Comparison of ENCODE assay signal across 23 cellular contexts in genomic region chr22:38038890-38039812, GRCh38. TPM values are rescaled to one million over a fixed set of nuclear protein-coding genes. Genes with fewer than 3 reads are reported as not detected.
A peak's percentile ranks its signal among the peaks of the same experiment; 100 is the strongest.
DNase-seq lines count a peak whose midpoint lies in the region; ATAC-seq and TF ChIP-seq lines count a peak whose summit lies in the region.
"Had no signal": no experiment of that assay in that cellular context is flagged by ENCODE, and none has a peak within 500 bp of the region (broad histone marks: within the 10 kb centered on the region; RNA-seq: fewer than 3 reads in every experiment).

No MANE protein-coding gene starts in this region.

- H3K27ac ChIP-seq in mammary epithelial cell (ENCODE audit: insufficient read depth, low read depth, low read length) (no peak overlapping the region), heart right ventricle (peak overlapping the region; percentile 46 to 80 (median 66)), parathyroid adenoma (peak overlapping the region; percentile 42), testis (peak overlapping the region; percentile 92 to 94), colonic mucosa (no peak overlapping the region)
- H3K27ac ChIP-seq: WERI-Rb-1 had no signal

- no peak for DNase-seq in mammary epithelial cell
- peak in 1 of 2 donors; percentile 41 for DNase-seq in heart right ventricle
- peak; percentile 56 for DNase-seq in testis
- no peak for DNase-seq in colonic mucosa
- DNase-seq in A172 (ENCODE audit: low spot score): no peak
- DNase-seq: activated CD4-positive, alpha-beta T cell treated with anti-CD3 and anti-CD28 coated beads, Interleukin-2, amount 50 U/mL, for 4 hours; activated gamma-delta T cell treated with Interleukin-2 at 50 U/mL for 16 hours; DMS153; NCI-H1105; NCI-H2107; NCI-H526 treated with DMSO at 0.1 percent for 48 hours; retina; stimulated activated naive CD8-positive, alpha-beta T cell treated with anti-CD3 and anti-CD28 coated beads, Interleukin-15, Interleukin-2, amounts not matched to agents 100 U/mL and 50 U/mL, for 24 hours; WERI-Rb-1 had no signal

- H3K27me3 ChIP-seq in mammary epithelial cell (ENCODE audit: insufficient read depth, low read length) (no peaks in the 10 kb centered on the region), heart right ventricle (no peaks in the 10 kb centered on the region), parathyroid adenoma (ENCODE audit: control insufficient read depth, insufficient read depth, low read length) (no peaks in the 10 kb centered on the region), testis (no peaks in the 10 kb centered on the region), colonic mucosa (no peaks in the 10 kb centered on the region)

- H3K79me2 ChIP-seq in mammary epithelial cell (ENCODE audit: insufficient read depth, low read length) (no peaks in the 10 kb centered on the region), parathyroid adenoma (no peaks in the 10 kb centered on the region)

- TF ChIP-seq POLR2A in testis (IDR thresholded peaks at IDR 0.05): no peak

- no peak overlapping the region for H3K4me3 ChIP-seq in mammary epithelial cell (replicated peaks in 1 of 3; ENCODE audit: insufficient read depth in 1 of 3, low read depth in 2 of 3, low read length in 3 of 3)
- peak overlapping the region in 2 of 10 donors; percentile 5 to 20 for H3K4me3 ChIP-seq in heart right ventricle
- H3K4me3 ChIP-seq in parathyroid adenoma (ENCODE audit: low read depth, low read length): no peak overlapping the region
- H3K4me3 ChIP-seq in testis: peak overlapping the region; percentile 40 to 62
- no peak overlapping the region for H3K4me3 ChIP-seq in colonic mucosa
- H3K4me3 ChIP-seq: GM12878 had no signal

- no peaks in the 10 kb centered on the region for H4K20me1 ChIP-seq in mammary epithelial cell (ENCODE audit: insufficient read depth, low read length)

- ATAC-seq in heart right ventricle: peak in 5 of 8 donors; percentile 7 to 62 (median 31)
- no peak for ATAC-seq in HG02623 (IDR thresholded peaks at IDR 0.05; ENCODE audit: unreplicated experiment)
- no peak for ATAC-seq in HG02571 (IDR thresholded peaks at IDR 0.05; ENCODE audit: unreplicated experiment)
- ATAC-seq: GM12878; stimulated activated naive CD8-positive, alpha-beta T cell treated with anti-CD3 and anti-CD28 coated beads, Interleukin-15, Interleukin-2, amounts not matched to agents 100 U/mL and 50 U/mL, for 24 hours had no signal

- in situ Hi-C loops in mammary epithelial cell (cut with MboI; ENCODE audit: low sequenced_read_pairs in 2 of 2): no loop called here

- dilution Hi-C loops in mammary epithelial cell (cut with HindIII; ENCODE audit: low sequenced_read_pairs): no loop called here

- WGBS in mammary epithelial cell (ENCODE audit: low coverage, missing lambda C conversion rate): 31% methylated on average over 21 of the region's 46 CpGs
- WGBS in heart right ventricle, 2 donors: 74 to 75% methylated on average over 46 of the region's 46 CpGs
- WGBS in testis, 2 donors: 4 to 20% methylated on average over 21 to 36 of the region's 46 CpGs

- H3K9ac ChIP-seq in mammary epithelial cell (ENCODE audit: insufficient read depth, low read length): no peak overlapping the region
- H3K9ac ChIP-seq in parathyroid adenoma: no peak overlapping the region
- H3K9ac ChIP-seq in colonic mucosa (ENCODE audit: low read depth in 2 of 2, low read length in 2 of 2): no peak overlapping the region

- H3K9me3 ChIP-seq in mammary epithelial cell (replicated peaks; ENCODE audit: insufficient read depth, low read length) (no peaks in the 10 kb centered on the region), heart right ventricle (no peaks in the 10 kb centered on the region), parathyroid adenoma (ENCODE audit: control insufficient read depth, low read length) (no peaks in the 10 kb centered on the region), testis (no peaks in the 10 kb centered on the region), colonic mucosa (no peaks in the 10 kb centered on the region)

- H3K36me3 ChIP-seq in mammary epithelial cell (ENCODE audit: insufficient read depth, low read length): no peaks in the 10 kb centered on the region
- no peaks in the 10 kb centered on the region for H3K36me3 ChIP-seq in heart right ventricle
- no peaks in the 10 kb centered on the region for H3K36me3 ChIP-seq in parathyroid adenoma (ENCODE audit: control insufficient read depth, insufficient read depth, low read length)
- no peaks in the 10 kb centered on the region for H3K36me3 ChIP-seq in testis (ENCODE audit: low read depth, missing control alignments)
- H3K36me3 ChIP-seq in colonic mucosa: no peaks in the 10 kb centered on the region
- H3K36me3 ChIP-seq: WERI-Rb-1 had no signal

- CTCF ChIA-PET in mammary epithelial cell (lab: Charles Lee; ENCODE audit: low non-redundant PET): no interaction called here

- H3K4me2 ChIP-seq in mammary epithelial cell (ENCODE audit: insufficient read depth, low read depth, low read length) (peak overlapping the region; percentile 25), parathyroid adenoma (ENCODE audit: low read length) (no peak overlapping the region)

- H2AFZ ChIP-seq in mammary epithelial cell (ENCODE audit: low read depth, low read length): peak overlapping the region; percentile 95
- H2AFZ ChIP-seq in parathyroid adenoma: no peak overlapping the region

- no TSS peak for BruUV-seq in mammary epithelial cell (replicated peaks; lab: Mats Ljungman, UMichigan)

- intact Hi-C loops in mammary epithelial cell (cut with micrococcal nuclease): no loop called here
- intact Hi-C loops in heart right ventricle (cut with DNase I): no loop called here
- intact Hi-C loops in testis (cut with DNase I; ENCODE audit: low total_unique reads): no loop called here
- intact Hi-C loops in colonic mucosa (cut with DNase I): no loop called here

- no peak for TF ChIP-seq CTCF in mammary epithelial cell (conservative IDR thresholded peaks at IDR 0.05 in 1 of 2, IDR thresholded peaks at IDR 0.05 in 1 of 2; ENCODE audit: extremely low read depth in 1 of 2, insufficient read depth in 1 of 2, low read depth in 1 of 2, low read length in 2 of 2)
- TF ChIP-seq CTCF in heart right ventricle (IDR thresholded peaks at IDR 0.05): no peak
- no peak for TF ChIP-seq CTCF in parathyroid adenoma (IDR thresholded peaks at IDR 0.05)
- peak in 1 of 3 experiments; percentile 5 for TF ChIP-seq CTCF in testis (IDR thresholded peaks at IDR 0.05)
- no peak for TF ChIP-seq CTCF in colonic mucosa (IDR thresholded peaks at IDR 0.05)

- peaks cover 20% of the 10 kb centered on the region for H3K4me1 ChIP-seq in mammary epithelial cell (ENCODE audit: insufficient read depth, low read length)
- peaks cover 4 to 25% (median 14%) of the 10 kb centered on the region in 9 donors for H3K4me1 ChIP-seq in heart right ventricle
- no peaks in the 10 kb centered on the region for H3K4me1 ChIP-seq in parathyroid adenoma
- peaks cover 48% of the 10 kb centered on the region for H3K4me1 ChIP-seq in testis
- no peaks in the 10 kb centered on the region for H3K4me1 ChIP-seq in colonic mucosa

RNA-seq across cellular contexts. Expression of gene PICK1, which starts 18.1 kb away (rescaled TPM):
- total RNA-seq in mammary epithelial cell (10 to 100 TPM; 38.8 to 40.7 TPM), heart right ventricle (10 to 100 TPM; 17.4 to 30.7 (median 22.1) TPM), testis (10 to 100 TPM; 78.7 to 89.7 TPM), colonic mucosa (10 to 100 TPM; 27.6 to 47.2 TPM)
- polyA plus RNA-seq in mammary epithelial cell (35.4 TPM), heart right ventricle (10 to 100 TPM; 27.3 to 32.9 TPM), testis (ENCODE audit: insufficient read depth, low read depth, low replicate concordance) (61.5 TPM)
- polyA minus RNA-seq in mammary epithelial cell: 33.2 TPM
- 6.5 and 10.7 TPM in 2 replicates for total RNA-seq in A172 (2014; rRNA removed; shearing (Covaris generic))

RNA-seq across cellular contexts. Expression of gene SLC16A8, which starts 44.8 kb away (rescaled TPM):
- total RNA-seq in mammary epithelial cell (not detected), heart right ventricle (under 1 TPM in 1 of 10 donors, not detected in 9; 0.34 TPM), testis (1 to 10 TPM; 1.6 to 2.0 TPM), colonic mucosa (under 1 TPM in 1 of 2 donors, not detected in 1; 0.27 TPM)
- polyA plus RNA-seq in mammary epithelial cell (not detected), heart right ventricle (under 1 TPM; 0.19 to 0.22 TPM), testis (ENCODE audit: insufficient read depth, low read depth, low replicate concordance) (2.4 TPM)
- not detected for polyA minus RNA-seq in mammary epithelial cell
- total RNA-seq in A172 (2014; rRNA removed; shearing (Covaris generic)): not detected in 2 replicates
- total RNA-seq: fibroblast of villous mesenchyme; GM12878; H4; LHCN-M2; T-helper 1 cell treated with Interleukin-12 subunit alpha and Interleukin-12 subunit beta and Interleukin-4 antibody, amounts not matched to agents 30 ng/mL and 1 ng/mL, for 36 hours had no signal
- polyA plus RNA-seq: GM12878, neural cell had no signal

RNA-seq across cellular contexts. Expression of gene SOX10, which starts 54.8 kb away (rescaled TPM):
- total RNA-seq in mammary epithelial cell: 10 to 100 TPM in 1 of 2 donors, not detected in 1; 10.7 TPM
- not detected for polyA plus RNA-seq in mammary epithelial cell
- polyA minus RNA-seq in mammary epithelial cell: not detected
- total RNA-seq in heart right ventricle: 1 to 10 TPM in 5 of 10 donors, under 1 TPM in 5; 0.11 to 3.2 (median 0.78) TPM
- 1 to 10 TPM; 1.8 to 3.8 TPM for polyA plus RNA-seq in heart right ventricle
- 1 to 10 TPM; 5.0 to 5.4 TPM for total RNA-seq in testis
- 6.1 TPM for polyA plus RNA-seq in testis (ENCODE audit: insufficient read depth, low read depth, low replicate concordance)
- 1 to 10 TPM in 1 of 2 donors, under 1 TPM in 1; 0.57 to 3.4 TPM for total RNA-seq in colonic mucosa
- not detected in 2 replicates for total RNA-seq in A172 (2014; rRNA removed; shearing (Covaris generic))
- total RNA-seq: fibroblast of villous mesenchyme; GM12878; H4; LHCN-M2; T-helper 1 cell treated with Interleukin-12 subunit alpha and Interleukin-12 subunit beta and Interleukin-4 antibody, amounts not matched to agents 30 ng/mL and 1 ng/mL, for 36 hours had no signal
- polyA plus RNA-seq: neural cell had no signal

Comparison
In these comparisons a context has a peak if more than half of its experiments do, and no peak if none do; other contexts are left out.
1. H3K27ac ChIP-seq: peak in heart right ventricle (10 of 10), parathyroid adenoma (single experiment) and testis (2 of 2); none in mammary epithelial cell (single experiment) and colonic mucosa (single experiment).
2. H3K4me3 ChIP-seq: peak in testis (2 of 2); none in mammary epithelial cell (0 of 3), parathyroid adenoma (single experiment) and colonic mucosa (single experiment).
3. ATAC-seq: peak in heart right ventricle (5 of 8); none in HG02623 (single experiment) and HG02571 (single experiment).